In genomic region chr20:32285621-32286334, GRCh38 we compare ENCODE assay signal across 1 cellular context.
TF ChIP-seq lines count a peak whose summit lies in the region.

No MANE protein-coding gene starts in this region.

TF ChIP-seq in K562, 482 proteins besides CTCF, POLR2A, EP300 and RAD21 (continued from another document and continues in another):
- peak; percentile 95 for TF ChIP-seq PML (IDR thresholded peaks at IDR 0.05; ENCODE audit: low read length)
- TF ChIP-seq E4F1 (CRISPR knock-in tag; IDR thresholded peaks at IDR 0.05; ENCODE audit: borderline replicate concordance): no peak
- no peak for TF ChIP-seq KDM4B (IDR thresholded peaks at IDR 0.05; ENCODE audit: borderline replicate concordance in 2 of 2, low read depth in 1 of 2)
- no peak for TF ChIP-seq DIDO1 (tag; IDR thresholded peaks at IDR 0.05; ENCODE audit: low read depth)
- TF ChIP-seq NFRKB (IDR thresholded peaks at IDR 0.05; ENCODE audit: low read depth): no peak
- peak; percentile 27 to 99; a peak in 2 of 4 replicates for TF ChIP-seq HDAC1 (IDR thresholded peaks at IDR 0.05)
- TF ChIP-seq NFATC3 (IDR thresholded peaks at IDR 0.05): no peak
- no peak for TF ChIP-seq CBX2 (IDR thresholded peaks at IDR 0.05; ENCODE audit: insufficient read depth, low read length, poor library complexity, severe bottlenecking)
- TF ChIP-seq RBM17 (IDR thresholded peaks at IDR 0.05; ENCODE audit: borderline replicate concordance, low read depth, low read length): no peak
- TF ChIP-seq MCM5 (IDR thresholded peaks at IDR 0.05; ENCODE audit: low read depth): no peak
- TF ChIP-seq MED1 (CRISPR knock-in tag; IDR thresholded peaks at IDR 0.05; ENCODE audit: borderline replicate concordance): no peak
- TF ChIP-seq ZNF436 (CRISPR knock-in tag; IDR thresholded peaks at IDR 0.05): no peak
- no peak for TF ChIP-seq SMARCA5 (IDR thresholded peaks at IDR 0.05)
- 0 out of 2 replicates have a peak, but pooled peaks have one; percentile 53 for TF ChIP-seq ZNF175 (CRISPR knock-in tag; IDR thresholded peaks at IDR 0.05; ENCODE audit: low read depth)
- no peak for TF ChIP-seq FOXK1 (CRISPR knock-in tag; IDR thresholded peaks at IDR 0.05; ENCODE audit: borderline replicate concordance)
- no peak for TF ChIP-seq RFX7 (CRISPR knock-in tag; IDR thresholded peaks at IDR 0.05)
- TF ChIP-seq TSHZ1 (CRISPR knock-in tag; IDR thresholded peaks at IDR 0.05): no peak
- TF ChIP-seq FOXM1 (IDR thresholded peaks at IDR 0.05; ENCODE audit: low read depth): peak; percentile 89
- no peak for TF ChIP-seq FOXM1 (CRISPR knock-in tag; IDR thresholded peaks at IDR 0.05; ENCODE audit: low read depth)
- TF ChIP-seq CREBBP (IDR thresholded peaks at IDR 0.05; ENCODE audit: low read depth, low read length): no peak
- TF ChIP-seq HDAC3 (IDR thresholded peaks at IDR 0.05; ENCODE audit: borderline replicate concordance, partially characterized antibody): peak; percentile 87
- no peak for TF ChIP-seq CBFB (CRISPR knock-in tag; IDR thresholded peaks at IDR 0.05)
- no peak for TF ChIP-seq EHMT2 (IDR thresholded peaks at IDR 0.05)
- no peak for TF ChIP-seq THRA (IDR thresholded peaks at IDR 0.05)
- no peak for TF ChIP-seq POLR2AphosphoS2 (IDR thresholded peaks at IDR 0.05; ENCODE audit: low read length)
- TF ChIP-seq MECOM (CRISPR knock-in tag; IDR thresholded peaks at IDR 0.05): peak; percentile 100
- TF ChIP-seq PATZ1 (CRISPR knock-in tag; IDR thresholded peaks at IDR 0.05; ENCODE audit: borderline replicate concordance): no peak
- peak; percentile 74 for TF ChIP-seq PBX2 (CRISPR knock-in tag; IDR thresholded peaks at IDR 0.05; ENCODE audit: low read depth)
- TF ChIP-seq PBX2 (tag; conservative IDR thresholded peaks at IDR 0.05; ENCODE audit: low read depth): peak; percentile 99
- TF ChIP-seq RAD51 (IDR thresholded peaks at IDR 0.05; ENCODE audit: borderline replicate concordance, low read depth): no peak
- no peak for TF ChIP-seq SRSF3 (IDR thresholded peaks at IDR 0.05; ENCODE audit: insufficient read depth, low read length)
- TF ChIP-seq HBP1 (CRISPR knock-in tag; IDR thresholded peaks at IDR 0.05): no peak
- no peak for TF ChIP-seq SMARCB1 (IDR thresholded peaks at IDR 0.05; ENCODE audit: insufficient read length, low read depth)
- TF ChIP-seq HDAC2 (IDR thresholded peaks at IDR 0.05): peak; percentile 99
- TF ChIP-seq ZNF699 (CRISPR knock-in tag; IDR thresholded peaks at IDR 0.05; ENCODE audit: insufficient replicate concordance): no peak
- peak; percentile 65; the same call in 1 of the 2 replicates for TF ChIP-seq CXXC5 (CRISPR knock-in tag; IDR thresholded peaks at IDR 0.05)
- no peak for TF ChIP-seq RFX5 (IDR thresholded peaks at IDR 0.05; ENCODE audit: low read depth, low read length)
- TF ChIP-seq ZBTB40 (IDR thresholded peaks at IDR 0.05): peak; percentile 64
- no peak for TF ChIP-seq ZBTB40 (CRISPR knock-in tag; IDR thresholded peaks at IDR 0.05)
- TF ChIP-seq POLR3A (IDR thresholded peaks at IDR 0.05; ENCODE audit: borderline replicate concordance, extremely low read depth, insufficient read depth, insufficient read length): no peak
